Comparison of ENCODE assay signal across 1 cellular context in genomic region chr20:50372770-50373088, GRCh38.
TF ChIP-seq lines count a peak whose summit lies in the region.

No MANE protein-coding gene starts in this region.

TF ChIP-seq in HEK293, 187 proteins besides CTCF, POLR2A, EP300 and RAD21 (continued from another document and continues in another):
- no peak for TF ChIP-seq ZBTB11 (tag by site-specific recombination; conservative IDR thresholded peaks at IDR 0.05; ENCODE audit: low read depth)
- no peak for TF ChIP-seq ZNF404 (tag by site-specific recombination; IDR thresholded peaks at IDR 0.05)
- no peak for TF ChIP-seq PRDM10 (tag by site-specific recombination; IDR thresholded peaks at IDR 0.05)
- no peak for TF ChIP-seq ZNF701 (tag by site-specific recombination; IDR thresholded peaks at IDR 0.05)
- no peak for TF ChIP-seq ZNF202 (tag by site-specific recombination; IDR thresholded peaks at IDR 0.05; ENCODE audit: borderline replicate concordance)
- peak; percentile 44; the same call in 1 of the 2 replicates for TF ChIP-seq IKZF3 (tag by site-specific recombination; IDR thresholded peaks at IDR 0.05)
- peak; percentile 90 for TF ChIP-seq WT1 (tag by site-specific recombination; IDR thresholded peaks at IDR 0.05)
- TF ChIP-seq FEZF1 (tag by site-specific recombination; IDR thresholded peaks at IDR 0.05), result no peak
- TF ChIP-seq ZNF707 (tag by site-specific recombination; IDR thresholded peaks at IDR 0.05), result no peak
- no peak for TF ChIP-seq ZNF791 (tag by site-specific recombination; IDR thresholded peaks at IDR 0.05)
- 0 out of 2 replicates have a peak, but pooled peaks have one; percentile 6 for TF ChIP-seq ZFHX2 (tag by site-specific recombination; conservative IDR thresholded peaks at IDR 0.05)
- TF ChIP-seq ZNF626 (tag by site-specific recombination; IDR thresholded peaks at IDR 0.05), result no peak
- TF ChIP-seq ZNF660 (tag by site-specific recombination; IDR thresholded peaks at IDR 0.05), result no peak
- TF ChIP-seq INSM2 (tag by site-specific recombination; IDR thresholded peaks at IDR 0.05), result no peak
- no peak for TF ChIP-seq ZNF843 (tag by site-specific recombination; IDR thresholded peaks at IDR 0.05)
- no peak for TF ChIP-seq ZNF560 (tag by site-specific recombination; IDR thresholded peaks at IDR 0.05; ENCODE audit: borderline replicate concordance)
- no peak for TF ChIP-seq MYNN (tag by site-specific recombination; IDR thresholded peaks at IDR 0.05; ENCODE audit: borderline replicate concordance)
- no peak for TF ChIP-seq ZNF211 (tag by site-specific recombination; IDR thresholded peaks at IDR 0.05; ENCODE audit: low read depth)
- no peak for TF ChIP-seq ZNF639 (tag by site-specific recombination; IDR thresholded peaks at IDR 0.05)
- TF ChIP-seq ZNF174 (tag by site-specific recombination; IDR thresholded peaks at IDR 0.05), result no peak
- TF ChIP-seq ZNF544 (tag by site-specific recombination; IDR thresholded peaks at IDR 0.05), result no peak
- no peak for TF ChIP-seq ZNF362 (tag by site-specific recombination; IDR thresholded peaks at IDR 0.05)
- TF ChIP-seq ZNF768 (tag by site-specific recombination; IDR thresholded peaks at IDR 0.05), result no peak
- TF ChIP-seq ZNF335 (tag by site-specific recombination; conservative IDR thresholded peaks at IDR 0.05), result no peak
- TF ChIP-seq ZNF777 (tag by site-specific recombination; IDR thresholded peaks at IDR 0.05; ENCODE audit: borderline replicate concordance), result no peak
- TF ChIP-seq KLF17 (tag by site-specific recombination; IDR thresholded peaks at IDR 0.05), result peak; percentile 74
- no peak for TF ChIP-seq ZNF391 (tag by site-specific recombination; IDR thresholded peaks at IDR 0.05; ENCODE audit: borderline replicate concordance, low read depth)
- TF ChIP-seq ZNF529 (tag by site-specific recombination; IDR thresholded peaks at IDR 0.05; ENCODE audit: insufficient replicate concordance), result no peak
- TF ChIP-seq ZNF514 (tag by site-specific recombination; IDR thresholded peaks at IDR 0.05), result no peak
- no peak for TF ChIP-seq ZNF37A (tag by site-specific recombination; IDR thresholded peaks at IDR 0.05)
- no peak for TF ChIP-seq EGR2 (tag by site-specific recombination; IDR thresholded peaks at IDR 0.05; ENCODE audit: low read depth)
- no peak for TF ChIP-seq ZNF146 (tag by site-specific recombination; IDR thresholded peaks at IDR 0.05)
- TF ChIP-seq ZNF366 (tag by site-specific recombination; conservative IDR thresholded peaks at IDR 0.05), result peak; percentile 58; the same call in 1 of the 2 replicates
- no peak for TF ChIP-seq ZNF561 (tag by site-specific recombination; IDR thresholded peaks at IDR 0.05; ENCODE audit: borderline replicate concordance)
- TF ChIP-seq SP7 (tag by site-specific recombination; IDR thresholded peaks at IDR 0.05), result peak; percentile 61
- no peak for TF ChIP-seq ZNF654 (tag by site-specific recombination; IDR thresholded peaks at IDR 0.05; ENCODE audit: low read depth)
- TF ChIP-seq ZNF76 (tag by site-specific recombination; IDR thresholded peaks at IDR 0.05; ENCODE audit: borderline replicate concordance, low read depth), result no peak
- TF ChIP-seq SCRT2 (tag by site-specific recombination; IDR thresholded peaks at IDR 0.05), result peak; percentile 86
- no peak for TF ChIP-seq ZNF223 (tag by site-specific recombination; IDR thresholded peaks at IDR 0.05)
- no peak for TF ChIP-seq ZNF324 (tag by site-specific recombination; IDR thresholded peaks at IDR 0.05)
- no peak for TF ChIP-seq SCRT1 (tag by site-specific recombination; IDR thresholded peaks at IDR 0.05; ENCODE audit: borderline replicate concordance)
- no peak for TF ChIP-seq ZNF394 (tag by site-specific recombination; IDR thresholded peaks at IDR 0.05; ENCODE audit: borderline replicate concordance)
- no peak for TF ChIP-seq ZNF48 (tag by site-specific recombination; IDR thresholded peaks at IDR 0.05)
- TF ChIP-seq ZNF837 (tag by site-specific recombination; IDR thresholded peaks at IDR 0.05), result no peak
- no peak for TF ChIP-seq ZNF510 (tag by site-specific recombination; IDR thresholded peaks at IDR 0.05; ENCODE audit: insufficient replicate concordance)
- no peak for TF ChIP-seq ZNF426 (tag by site-specific recombination; IDR thresholded peaks at IDR 0.05)
- TF ChIP-seq ZNF600 (tag by site-specific recombination; IDR thresholded peaks at IDR 0.05), result no peak
- TF ChIP-seq ZNF518A (tag by site-specific recombination; conservative IDR thresholded peaks at IDR 0.05; ENCODE audit: low read depth), result no peak
- no peak for TF ChIP-seq GLI2 (tag by site-specific recombination; IDR thresholded peaks at IDR 0.05; ENCODE audit: borderline replicate concordance, low read depth)
- no peak for TF ChIP-seq ZFP37 (tag by site-specific recombination; IDR thresholded peaks at IDR 0.05)
- peak; percentile 50; the same call in 1 of the 2 replicates for TF ChIP-seq GLIS2 (tag by site-specific recombination; IDR thresholded peaks at IDR 0.05)
- TF ChIP-seq ZNF555 (tag by site-specific recombination; conservative IDR thresholded peaks at IDR 0.05), result no peak
- TF ChIP-seq YY2 (tag by site-specific recombination; IDR thresholded peaks at IDR 0.05), result no peak
- peak; percentile 79 for TF ChIP-seq GLIS1 (tag by site-specific recombination; IDR thresholded peaks at IDR 0.05)
